In genomic region chr2:120422761-120423160, GRCh38 we compare ENCODE assay signal across 1 cellular context.
TF ChIP-seq lines count a peak whose summit lies in the region.

No MANE protein-coding gene starts in this region.

TF ChIP-seq in GM23338, 12 proteins besides CTCF, POLR2A, EP300 and RAD21:
- no peak for TF ChIP-seq NANOG (IDR thresholded peaks at IDR 0.05; ENCODE audit: borderline replicate concordance)
- no peak for TF ChIP-seq JUNB (IDR thresholded peaks at IDR 0.05; ENCODE audit: unreplicated experiment)
- no peak for TF ChIP-seq ZNF114 (CRISPR knock-in tag; IDR thresholded peaks at IDR 0.05)
- no peak for TF ChIP-seq CREB1 (CRISPR knock-in tag; IDR thresholded peaks at IDR 0.05; ENCODE audit: low read depth)
- TF ChIP-seq ETS1 (IDR thresholded peaks at IDR 0.05): no peak
